ENCODE assay signal across 17 cellular contexts in genomic region chr3:151011427-151011826, GRCh38. TPM values are rescaled to one million over a fixed set of nuclear protein-coding genes. Genes with fewer than 3 reads are reported as not detected.
DNase-seq lines count a peak whose midpoint lies in the region; ATAC-seq and TF ChIP-seq lines count a peak whose summit lies in the region.
"Had no signal": no experiment of that assay in that cellular context is flagged by ENCODE, and none has a peak within 500 bp of the region (broad histone marks: within the 10 kb centered on the region; RNA-seq: fewer than 3 reads in every experiment).

No MANE protein-coding gene starts in this region.

- H3K9me3 ChIP-seq in A673 (ENCODE audit: low read depth, low read length, poor library complexity, severe bottlenecking), result no peaks in the 10 kb centered on the region
- H3K9me3 ChIP-seq: left ventricle myocardium inferior, pancreas, Peyer's patch, stomach had no signal

- TF ChIP-seq CTCF in A673 (conservative IDR thresholded peaks at IDR 0.05; ENCODE audit: low read depth, low read length) (no peak), fibroblast of pulmonary artery (IDR thresholded peaks at IDR 0.05; ENCODE audit: low read length, missing control alignments) (no peak), dorsolateral prefrontal cortex (IDR thresholded peaks at IDR 0.05 in 54 of 56, conservative IDR thresholded peaks at IDR 0.05 in 2 of 56; ENCODE audit: low read depth in 1 of 56, partially characterized antibody in 56 of 56) (no peak)

- no peak overlapping the region for H3K27ac ChIP-seq in A673 (ENCODE audit: low read depth, low read length, poor library complexity, severe bottlenecking)
- H3K27ac ChIP-seq in dorsolateral prefrontal cortex, result no peak overlapping the region
- H3K27ac ChIP-seq: brain microvascular endothelial cell, left ventricle myocardium inferior, pancreas, Peyer's patch, stomach had no signal

- CTCF ChIA-PET in A673 (lab: Charles Lee), result interaction anchor here (0.7 kb wide), 1 partner anchor 75 kb away, joined by 4 read pairs; no protein-coding TSS in a partner anchor

- H3K4me3 ChIP-seq in A673 (ENCODE audit: low read depth, low read length, poor library complexity, severe bottlenecking), result no peak overlapping the region
- H3K4me3 ChIP-seq in fibroblast of pulmonary artery (replicated peaks; ENCODE audit: low read depth, low read length), result no peak overlapping the region
- H3K4me3 ChIP-seq in dorsolateral prefrontal cortex, result no peak overlapping the region
- H3K4me3 ChIP-seq: left ventricle myocardium inferior, pancreas, Peyer's patch, stomach had no signal

- DNase-seq in A673 (ENCODE audit: low spot score) (peak; percentile 85), KBM-7 (peak; percentile 11), NCI-H82 treated with DMSO at 0.1 percent for 48 hours (lab: John Stamatoyannopoulos, UW; ENCODE audit: unreplicated experiment) (peak; percentile 23), fibroblast of pulmonary artery (ENCODE audit: low read depth) (peak; percentile 32), dorsolateral prefrontal cortex (no peak), NCI-H2029 treated with DMSO at 0.1 percent for 48 hours (lab: John Stamatoyannopoulos, UW) (no peak)
- DNase-seq in activated effector memory CD4-positive, alpha-beta T cell treated with anti-CD3 and anti-CD28 coated beads, Interleukin-2, amount 50 U/mL, for 16 hours, result no peak
- DNase-seq: activated T-cell treated with anti-CD3 and anti-CD28 coated beads, Interleukin-2, amount 50 U/mL, for 48 hours; brain microvascular endothelial cell; left ventricle myocardium inferior; NCI-H1048; pancreas; Peyer's patch; stomach had no signal

- no TSS peak for BruUV-seq in A673 (replicated peaks; lab: Mats Ljungman, UMichigan)

- H3K4me1 ChIP-seq in A673 (ENCODE audit: insufficient read depth, low read length, poor library complexity, severe bottlenecking), result peaks cover 11% of the 10 kb centered on the region
- H3K4me1 ChIP-seq: left ventricle myocardium inferior, pancreas, Peyer's patch had no signal

- H3K27me3 ChIP-seq in A673 (replicated peaks; ENCODE audit: insufficient read depth, low read depth, low read length, poor library complexity) (peaks cover 20% of the 10 kb centered on the region), dorsolateral prefrontal cortex (peaks cover 0 to 7% (median 0%) of the 10 kb centered on the region in 45 donors)
- H3K27me3 ChIP-seq: pancreas, Peyer's patch, stomach had no signal

- intact Hi-C loops in A673 (cut with micrococcal nuclease; ENCODE audit: unreplicated experiment) (no loop called here), dorsolateral prefrontal cortex (cut with DNase I) (no loop called here)

- POLR2A ChIA-PET in A673 (lab: Charles Lee; ENCODE audit: low non-redundant PET), result no interaction called here

- ATAC-seq in HG03520 (IDR thresholded peaks at IDR 0.05; ENCODE audit: unreplicated experiment), result no peak
- ATAC-seq: HCT116 had no signal

- H3K36me3 ChIP-seq in A673 (ENCODE audit: insufficient read depth, low read length, poor library complexity, severe bottlenecking), result no peaks in the 10 kb centered on the region
- H3K36me3 ChIP-seq: brain microvascular endothelial cell, left ventricle myocardium inferior, pancreas, Peyer's patch, stomach had no signal

- in situ Hi-C loops in KBM-7 (cut with MboI; ENCODE audit: low pct_unique_long_range_greater_than_20kb, low sequenced_read_pairs), result no loop called here

RNA-seq across cellular contexts. Expression of gene CLRN1, which starts 38.9 kb away (rescaled TPM):
- total RNA-seq in A673 (2021) (not detected in 2 replicates), dorsolateral prefrontal cortex (under 1 TPM in 1 of 120 experiments, not detected in 119; 0.43 TPM)
- total RNA-seq: frontal cortex, left ventricle myocardium inferior, pancreas, Peyer's patch, stomach had no signal

Comparison
In these comparisons a context has a peak if more than half of its experiments do, and no peak if none do; other contexts are left out.
1. DNase-seq: peak in A673 (single experiment), KBM-7 (single experiment), NCI-H82 treated with DMSO at 0.1 percent for 48 hours (single experiment) and fibroblast of pulmonary artery (single experiment); none in activated effector memory CD4-positive, alpha-beta T cell treated with anti-CD3 and anti-CD28 coated beads, Interleukin-2, amount 50 U/mL, for 16 hours (single experiment), dorsolateral prefrontal cortex (0 of 10) and NCI-H2029 treated with DMSO at 0.1 percent for 48 hours (single experiment).